In the genomic region with DNA sequence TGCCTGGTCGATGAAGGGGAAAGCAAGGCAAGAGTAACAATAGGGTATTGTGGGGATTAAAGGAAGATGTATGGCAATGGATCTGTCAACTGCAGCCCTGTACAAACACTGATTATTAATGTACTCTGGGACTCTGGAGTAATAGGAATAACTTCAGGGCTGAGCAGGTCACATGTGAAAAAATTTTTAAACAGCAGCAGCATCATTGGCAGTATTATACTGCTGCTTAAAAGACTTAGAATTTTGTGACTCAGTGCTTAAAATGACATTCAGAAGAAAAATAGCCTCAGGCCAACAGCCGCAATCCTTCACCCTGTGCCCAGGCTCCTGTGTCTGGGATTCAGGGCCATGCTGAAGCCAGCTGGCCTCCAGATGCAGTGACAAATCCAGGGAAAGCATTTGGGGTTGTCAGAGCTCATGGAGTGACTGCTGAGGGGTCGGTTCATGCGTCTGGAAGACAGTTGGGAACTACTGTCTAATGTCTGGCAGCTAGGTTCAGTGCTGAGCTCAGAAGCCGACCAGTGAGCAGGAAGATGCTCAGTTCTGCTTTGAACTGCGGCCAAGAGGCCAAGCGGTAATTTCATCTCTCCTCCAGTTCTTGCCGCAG, we compare ENCODE assay signal across 8 cellular contexts. TPM values are rescaled to one million over a fixed set of nuclear protein-coding genes. Genes with fewer than 3 reads are reported as not detected.
DNase-seq lines count a peak whose midpoint lies in the region; ATAC-seq and TF ChIP-seq lines count a peak whose summit lies in the region.

No MANE protein-coding gene starts in this region.

- H3K27ac ChIP-seq in cingulate gyrus (ENCODE audit: low read depth, low read length) (peak overlapping the region; percentile 15), spleen (peak overlapping the region in 6 of 8 donors; percentile 4 to 62 (median 32))

- H3K4me3 ChIP-seq in spleen = no peak overlapping the region

- TF ChIP-seq CTCF in spleen (IDR thresholded peaks at IDR 0.05 in 8 of 11, conservative IDR thresholded peaks at IDR 0.05 in 3 of 11) = no peak

- no peaks in the 10 kb centered on the region for H3K9me3 ChIP-seq in spleen

- DNase-seq in Kasumi-1 (lab: John Stamatoyannopoulos, UW) (peak; percentile 33 to 41), kidney glomerular epithelial cell (lab: John Stamatoyannopoulos, UW) (peak; percentile 63), spleen (no peak), HuH-7 (ENCODE audit: low spot score) (no peak), NCI-H1417 (lab: John Stamatoyannopoulos, UW) (no peak)

- peaks cover 0 to 1% (median 0%) of the 10 kb centered on the region in 6 donors for H3K36me3 ChIP-seq in spleen

- intact Hi-C loops in spleen (cut with DNase I; ENCODE audit: low total_unique reads) = no loop called here

- TF ChIP-seq POLR2A in spleen (IDR thresholded peaks at IDR 0.05) (no peak), GM18505 (IDR thresholded peaks at IDR 0.05; ENCODE audit: borderline replicate concordance, extremely low read depth, insufficient read depth, insufficient read length) (no peak)

- peaks cover 0 to 45% (median 23%) of the 10 kb centered on the region in 6 donors for H3K4me1 ChIP-seq in spleen

- no peaks in the 10 kb centered on the region for H3K27me3 ChIP-seq in spleen (replicated peaks in 1 of 7)

- 38 to 66% (median 45%) methylated on average over 8 of the region's 8 CpGs for WGBS in spleen, 5 donors

- ATAC-seq in GM18505 (IDR thresholded peaks at IDR 0.05; ENCODE audit: unreplicated experiment) = no peak
- no peak for ATAC-seq in HG03025 (IDR thresholded peaks at IDR 0.05; ENCODE audit: low FRiP score, unreplicated experiment)

RNA-seq across cellular contexts. Expression of gene TEX2, which starts 22.2 kb away (rescaled TPM):
- total RNA-seq in spleen = 10 to 100 TPM; 22.3 to 44.5 (median 33.4) TPM
- polyA plus RNA-seq in spleen = 1 to 10 TPM; 3.0 to 6.7 (median 3.9) TPM

Comparison
In these comparisons a context has a peak if more than half of its experiments do, and no peak if none do; other contexts are left out.
1. DNase-seq: peak in Kasumi-1 (2 of 2) and kidney glomerular epithelial cell (single experiment); none in spleen (single experiment), HuH-7 (single experiment) and NCI-H1417 (0 of 3).